Comparison of ENCODE assay signal across 11 cellular contexts in genomic region chr1:44239961-44240371, GRCh38. TPM values are rescaled to one million over a fixed set of nuclear protein-coding genes. Genes with fewer than 3 reads are reported as not detected.
DNase-seq lines count a peak whose midpoint lies in the region; ATAC-seq and TF ChIP-seq lines count a peak whose summit lies in the region.
"Had no signal": no experiment of that assay in that cellular context is flagged by ENCODE, and none has a peak within 500 bp of the region (broad histone marks: within the 10 kb centered on the region; RNA-seq: fewer than 3 reads in every experiment).

No MANE protein-coding gene starts in this region.

- H3K4me3 ChIP-seq in breast epithelium (no peak overlapping the region), aorta (ENCODE audit: low read length in 2 of 2) (no peak overlapping the region)

- H3K36me3 ChIP-seq in breast epithelium (no peaks in the 10 kb centered on the region), aorta (ENCODE audit: control insufficient read depth in 1 of 2, insufficient read depth in 2 of 2, low read length in 1 of 2) (no peaks in the 10 kb centered on the region)

- H3K4me1 ChIP-seq in breast epithelium: no peaks in the 10 kb centered on the region
- no peaks in the 10 kb centered on the region for H3K4me1 ChIP-seq in aorta (ENCODE audit: control insufficient read depth in 1 of 2, insufficient read depth in 2 of 2, low read length in 2 of 2)

- no peaks in the 10 kb centered on the region for H3K9me3 Mint-ChIP-seq in MCF 10A (ENCODE audit: unreplicated experiment)
- H3K9me3 Mint-ChIP-seq in osteocyte (ENCODE audit: unreplicated experiment): no peaks in the 10 kb centered on the region
- H3K9me3 Mint-ChIP-seq: activated B cell treated with CpG ODN at 0.5 μM for 24 hours had no signal

- 46 to 62% methylated on average over 3 of the region's 3 CpGs for WGBS in aorta, 2 donors

- no peak for TF ChIP-seq POLR2A in breast epithelium (IDR thresholded peaks at IDR 0.05)
- no peak for TF ChIP-seq POLR2A in erythroblast (IDR thresholded peaks at IDR 0.05; ENCODE audit: low read length)

- ATAC-seq in left cardiac atrium (peak; percentile 84 to 85), aorta (ENCODE audit: low FRiP score) (peak; percentile 60)

- DNase-seq in breast epithelium (ENCODE audit: low spot score in 2 of 2): no peak
- DNase-seq in MCF 10A (ENCODE audit: unreplicated experiment): no peak
- peak; percentile 40 for DNase-seq in left cardiac atrium
- DNase-seq in osteocyte (ENCODE audit: extremely low spot score, unreplicated experiment): no peak
- DNase-seq in aorta: no peak
- DNase-seq in erythroblast (lab: John Stamatoyannopoulos, UW): no peak
- DNase-seq in activated CD4-positive, CD25-positive, alpha-beta regulatory T cell treated with anti-CD3 and anti-CD28 coated beads, Interleukin-2, amount 50 U/mL, for 72 hours: no peak
- no peak for DNase-seq in T-helper 2 cell
- DNase-seq: activated B cell treated with CpG ODN at 0.5 μM for 24 hours, GF-D8, NCI-H187 had no signal

- H3K27ac Mint-ChIP-seq in MCF 10A (ENCODE audit: low read depth, unreplicated experiment) (no peak overlapping the region), osteocyte (ENCODE audit: unreplicated experiment) (peak overlapping the region; percentile 79)
- H3K27ac Mint-ChIP-seq: activated B cell treated with CpG ODN at 0.5 μM for 24 hours had no signal

- TF ChIP-seq CTCF in breast epithelium (IDR thresholded peaks at IDR 0.05): no peak
- no peak for TF ChIP-seq CTCF in MCF 10A (IDR thresholded peaks at IDR 0.05; ENCODE audit: unreplicated experiment)
- no peak for TF ChIP-seq CTCF in osteocyte (IDR thresholded peaks at IDR 0.05)

- no peak overlapping the region for H3K4me3 Mint-ChIP-seq in MCF 10A (ENCODE audit: unreplicated experiment)
- no peak overlapping the region for H3K4me3 Mint-ChIP-seq in osteocyte (ENCODE audit: unreplicated experiment)
- H3K4me3 Mint-ChIP-seq: activated B cell treated with CpG ODN at 0.5 μM for 24 hours had no signal

- H3K27me3 ChIP-seq in breast epithelium (no peaks in the 10 kb centered on the region), aorta (ENCODE audit: control insufficient read depth in 1 of 2, insufficient read depth in 2 of 2, low read length in 1 of 2) (no peaks in the 10 kb centered on the region)

- CTCF ChIA-PET in MCF 10A (lab: Yijun Ruan, JAX): interaction anchor here (0.6 to 1.1 kb wide), 2 partner anchors 23 to 231 kb away, joined by 3 to 7 read pairs; no protein-coding TSS in a partner anchor

- POLR2A ChIA-PET in MCF 10A (lab: Yijun Ruan, JAX): no interaction called here

- H3K36me3 Mint-ChIP-seq in MCF 10A (ENCODE audit: insufficient read depth, unreplicated experiment): peaks cover 25% of the 10 kb centered on the region
- H3K36me3 Mint-ChIP-seq in osteocyte (ENCODE audit: unreplicated experiment): peaks cover 14% of the 10 kb centered on the region

- BruUV-seq in MCF 10A (replicated peaks; lab: Mats Ljungman, UMichigan): no TSS peak

- intact Hi-C loops in breast epithelium (cut with DNase I; ENCODE audit: low total_unique reads): no loop called here
- intact Hi-C loops in MCF 10A (cut with micrococcal nuclease): no loop called here
- intact Hi-C loops in left cardiac atrium (cut with DNase I): no loop called here
- intact Hi-C loops in aorta (cut with DNase I): no loop called here

- peak overlapping the region; percentile 27 to 87 for H3K27ac ChIP-seq in breast epithelium
- H3K27ac ChIP-seq in aorta (ENCODE audit: low read depth in 1 of 2, low read length in 2 of 2): peak overlapping the region; percentile 18 to 67

- H3K27me3 Mint-ChIP-seq in MCF 10A (ENCODE audit: insufficient read depth, unreplicated experiment) (no peaks in the 10 kb centered on the region), osteocyte (ENCODE audit: unreplicated experiment) (no peaks in the 10 kb centered on the region)
- H3K27me3 Mint-ChIP-seq: activated B cell treated with CpG ODN at 0.5 μM for 24 hours had no signal

- H3K9me3 ChIP-seq in breast epithelium (no peaks in the 10 kb centered on the region), aorta (ENCODE audit: control insufficient read depth, low read length) (no peaks in the 10 kb centered on the region)

- no peaks in the 10 kb centered on the region for H3K4me1 Mint-ChIP-seq in MCF 10A (ENCODE audit: insufficient read depth, unreplicated experiment)
- H3K4me1 Mint-ChIP-seq in osteocyte (ENCODE audit: unreplicated experiment): peaks cover 24% of the 10 kb centered on the region

RNA-seq across cellular contexts. Expression of gene DMAP1, which starts 26.7 kb away (rescaled TPM):
- total RNA-seq in breast epithelium (10 to 100 TPM; 40.3 to 66.2 (median 51.4) TPM), MCF 10A (2022) (36.6 and 38.5 TPM in 2 replicates), left cardiac atrium (10 to 100 TPM; 23.6 to 25.4 TPM), osteocyte (42.3 and 46.4 TPM in 2 replicates), aorta (10 to 100 TPM; 30.1 to 36.4 TPM)
- 100 to 1,000 TPM in 1 of 2 donors, 10 to 100 TPM in 1; 21.8 to 134 TPM for polyA plus RNA-seq in aorta
